18 cellular contexts compared by ENCODE assay signal in the genomic region with DNA sequence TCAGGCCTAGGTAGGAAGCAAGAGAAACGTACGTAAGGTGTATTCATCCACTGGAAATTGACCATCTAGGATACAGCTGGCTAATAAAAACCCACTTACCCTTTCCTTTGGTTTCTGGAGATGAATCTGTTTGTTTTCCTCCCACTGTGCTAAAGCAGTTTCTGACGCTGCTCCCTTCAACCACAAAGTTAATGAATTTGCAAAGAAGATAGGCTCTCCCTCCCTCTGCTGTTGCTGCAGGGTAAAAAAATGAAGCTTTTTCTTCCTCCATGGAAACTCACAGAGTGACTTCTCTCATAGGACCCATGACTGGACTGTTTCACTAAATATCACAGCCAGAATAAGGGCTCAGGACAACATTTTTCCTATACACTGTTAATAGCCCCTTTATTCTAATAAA.
A peak's percentile ranks its signal among the peaks of the same experiment; 100 is the strongest.
DNase-seq lines count a peak whose midpoint lies in the region; ATAC-seq and TF ChIP-seq lines count a peak whose summit lies in the region.
"Had no signal": no experiment of that assay in that cellular context is flagged by ENCODE, and none has a peak within 500 bp of the region (broad histone marks: within the 10 kb centered on the region; RNA-seq: fewer than 3 reads in every experiment).

No MANE protein-coding gene starts in this region.

- peaks cover 17% of the 10 kb centered on the region for H3K9me3 Mint-ChIP-seq in endodermal cell
- H3K9me3 Mint-ChIP-seq in activated T-helper 2 cell treated with anti-CD3 and anti-CD28 coated beads, Interferon-gamma antibody, Interleukin-2, Interleukin-4, amounts not matched to agents 10 μg/mL and 5 μg/mL and 100 μg/mL, durations not matched to agents 14 hours and 24 hours and 36 hours, result no peaks in the 10 kb centered on the region

- H3K4me3 Mint-ChIP-seq in endodermal cell, result no peak overlapping the region
- H3K4me3 Mint-ChIP-seq in activated T-helper 2 cell treated with anti-CD3 and anti-CD28 coated beads, Interferon-gamma antibody, Interleukin-2, Interleukin-4, amounts not matched to agents 10 μg/mL and 5 μg/mL and 100 μg/mL, durations not matched to agents 14 hours and 24 hours and 36 hours (ENCODE audit: low read depth), result no peak overlapping the region

- no peak overlapping the region for H3K9ac ChIP-seq in endodermal cell (ENCODE audit: extremely low read depth, low read length, poor library complexity, severe bottlenecking)

- no peak overlapping the region for H3K4me3 ChIP-seq in endodermal cell (ENCODE audit: low read length)
- H3K4me3 ChIP-seq: HAP-1, K562, SJCRH30 had no signal

- in situ Hi-C loops in GM13977 (cut with MboI; ENCODE audit: low pct_unique_long_range_greater_than_20kb, low sequenced_read_pairs, unreplicated experiment), result no loop called here

- H3K27ac Mint-ChIP-seq in endodermal cell, result no peak overlapping the region
- H3K27ac Mint-ChIP-seq in activated T-helper 2 cell treated with anti-CD3 and anti-CD28 coated beads, Interferon-gamma antibody, Interleukin-2, Interleukin-4, amounts not matched to agents 10 μg/mL and 5 μg/mL and 100 μg/mL, durations not matched to agents 14 hours and 24 hours and 36 hours, result no peak overlapping the region

- intact Hi-C loops in activated T-helper 2 cell treated with anti-CD3 and anti-CD28 coated beads, Interferon-gamma antibody, Interleukin-2, Interleukin-4, amounts not matched to agents 10 μg/mL and 5 μg/mL and 100 μg/mL, durations not matched to agents 14 hours and 24 hours and 36 hours (cut with micrococcal nuclease), result no loop called here

- peaks cover 24% of the 10 kb centered on the region for H3K4me1 Mint-ChIP-seq in endodermal cell
- H3K4me1 Mint-ChIP-seq in activated T-helper 2 cell treated with anti-CD3 and anti-CD28 coated beads, Interferon-gamma antibody, Interleukin-2, Interleukin-4, amounts not matched to agents 10 μg/mL and 5 μg/mL and 100 μg/mL, durations not matched to agents 14 hours and 24 hours and 36 hours (ENCODE audit: low read depth), result no peaks in the 10 kb centered on the region

- H3K4me1 ChIP-seq in endodermal cell (ENCODE audit: control insufficient read depth, insufficient read depth, low read length), result peaks cover 9% of the 10 kb centered on the region
- H3K4me1 ChIP-seq: HAP-1, SJCRH30 had no signal

- no peak overlapping the region for H3K27ac ChIP-seq in endodermal cell (ENCODE audit: low read depth, low read length)
- H3K27ac ChIP-seq: C4-2B, RWPE1, SJCRH30 had no signal

- H3K36me3 ChIP-seq in endodermal cell (ENCODE audit: control insufficient read depth, insufficient read depth, low read length), result no peaks in the 10 kb centered on the region
- H3K36me3 ChIP-seq: HAP-1, SJCRH30 had no signal

- H3K9me3 ChIP-seq in endodermal cell (ENCODE audit: control insufficient read depth, low read length), result peaks cover 16% of the 10 kb centered on the region
- H3K9me3 ChIP-seq: HAP-1, SJCRH30 had no signal

- H3K27me3 Mint-ChIP-seq in endodermal cell (ENCODE audit: insufficient read depth), result peaks cover 4% of the 10 kb centered on the region
- H3K27me3 Mint-ChIP-seq in activated T-helper 2 cell treated with anti-CD3 and anti-CD28 coated beads, Interferon-gamma antibody, Interleukin-2, Interleukin-4, amounts not matched to agents 10 μg/mL and 5 μg/mL and 100 μg/mL, durations not matched to agents 14 hours and 24 hours and 36 hours (ENCODE audit: low read depth), result no peaks in the 10 kb centered on the region

- DNase-seq in GM13977 (ENCODE audit: low spot score) (no peak), endodermal cell (no peak), ecto neural progenitor cell (ENCODE audit: low spot score) (no peak), CD1c-positive myeloid dendritic cell (ENCODE audit: extremely low spot score) (no peak)
- DNase-seq in activated effector memory CD4-positive, alpha-beta T cell treated with anti-CD3 and anti-CD28 coated beads, Interleukin-2, amount 50 U/mL, for 16 hours, result no peak
- DNase-seq in activated T-helper 2 cell treated with anti-CD3 and anti-CD28 coated beads, Interferon-gamma antibody, Interleukin-2, Interleukin-4, amounts not matched to agents 10 μg/mL and 5 μg/mL and 100 μg/mL, durations not matched to agents 14 hours and 24 hours and 36 hours (ENCODE audit: low spot score), result no peak
- DNase-seq: COR-L47; NCI-H1105 treated with DMSO at 0.1 percent for 48 hours; NCI-H1930; NCI-H510A; NK-92 treated with Interleukin-12 subunit alpha and Interleukin-12 subunit beta, amount 100 ng/mL, for 24 hours; SJCRH30 had no signal

- peak; percentile 33 for ATAC-seq in GM19395 (IDR thresholded peaks at IDR 0.05; ENCODE audit: unreplicated experiment)
- ATAC-seq in HG03571 (IDR thresholded peaks at IDR 0.05; ENCODE audit: unreplicated experiment), result peak; percentile 29
- ATAC-seq: K562 had no signal

- H3K36me3 Mint-ChIP-seq in endodermal cell (ENCODE audit: low read depth), result peaks cover 9% of the 10 kb centered on the region
- H3K36me3 Mint-ChIP-seq in activated T-helper 2 cell treated with anti-CD3 and anti-CD28 coated beads, Interferon-gamma antibody, Interleukin-2, Interleukin-4, amounts not matched to agents 10 μg/mL and 5 μg/mL and 100 μg/mL, durations not matched to agents 14 hours and 24 hours and 36 hours (ENCODE audit: low read depth), result no peaks in the 10 kb centered on the region

- TF ChIP-seq CTCF in GM13977 (IDR thresholded peaks at IDR 0.05; ENCODE audit: extremely low read depth, insufficient read depth, missing control alignments), result peak; percentile 18
- TF ChIP-seq CTCF in endodermal cell (conservative IDR thresholded peaks at IDR 0.05), result peak; percentile 50

- no peaks in the 10 kb centered on the region for H3K27me3 ChIP-seq in endodermal cell (ENCODE audit: control insufficient read depth, insufficient read depth, low read length, poor library complexity, severe bottlenecking)
- H3K27me3 ChIP-seq: SJCRH30 had no signal

- 25 to 64% methylated on average over 1 to 3 of the region's 3 CpGs for WGBS in endodermal cell (ENCODE audit: insufficient coverage in 1 of 2, insufficient read length in 1 of 2), 2 experiments
